In the genomic region with DNA sequence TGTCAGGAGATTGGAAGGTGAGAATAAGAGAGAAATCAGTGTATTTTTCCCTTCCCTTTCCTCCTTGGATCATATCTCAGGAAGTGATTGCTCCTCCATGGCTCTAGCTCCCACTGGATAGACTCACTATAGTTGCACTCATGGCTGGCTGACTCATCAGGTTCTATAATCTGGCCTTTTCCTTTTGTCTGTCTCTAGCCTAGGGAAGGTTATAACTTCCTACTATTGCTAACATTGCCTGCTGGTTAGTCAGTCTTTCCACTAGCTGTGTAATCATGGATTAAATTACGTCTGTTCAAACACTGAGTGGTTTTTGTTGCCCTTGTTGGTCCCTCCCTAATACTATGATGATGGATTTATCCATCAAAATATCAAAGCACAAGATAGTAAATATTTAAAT, we compare ENCODE assay signal across 10 cellular contexts.
DNase-seq lines count a peak whose midpoint lies in the region; ATAC-seq and TF ChIP-seq lines count a peak whose summit lies in the region.
"Had no signal": no experiment of that assay in that cellular context is flagged by ENCODE, and none has a peak within 500 bp of the region (broad histone marks: within the 10 kb centered on the region; RNA-seq: fewer than 3 reads in every experiment).

No MANE protein-coding gene starts in this region.

- no peaks in the 10 kb centered on the region for H3K36me3 ChIP-seq in body of pancreas (replicated peaks in 1 of 2; ENCODE audit: insufficient read depth in 1 of 2, low read depth in 2 of 2)
- H3K36me3 ChIP-seq: pancreas had no signal

- H3K9me3 ChIP-seq in body of pancreas, result no peaks in the 10 kb centered on the region
- H3K9me3 ChIP-seq: pancreas had no signal

- no peaks in the 10 kb centered on the region for H3K27me3 ChIP-seq in body of pancreas
- H3K27me3 ChIP-seq: pancreas had no signal

- TF ChIP-seq POLR2A in body of pancreas (IDR thresholded peaks at IDR 0.05), result no peak

- ATAC-seq in esophagus mucosa, result peak; percentile 97
- no peak for ATAC-seq in body of pancreas
- ATAC-seq in HG02759 (IDR thresholded peaks at IDR 0.05; ENCODE audit: unreplicated experiment), result no peak

- H3K27ac ChIP-seq in body of pancreas, result no peak overlapping the region
- H3K27ac ChIP-seq: pancreas had no signal

- intact Hi-C loops in body of pancreas (cut with DNase I), result no loop called here

- WGBS in body of pancreas, 2 donors, result 7 to 9% methylated on average over 1 of the region's 1 CpG

- TF ChIP-seq CTCF in body of pancreas (IDR thresholded peaks at IDR 0.05), result no peak

- H3K4me3 ChIP-seq in skeletal muscle cell (ENCODE audit: low read depth, low read length), result no peak overlapping the region
- no peak overlapping the region for H3K4me3 ChIP-seq in body of pancreas
- H3K4me3 ChIP-seq: pancreas had no signal

- DNase-seq in HCEC 1CT, result peak; percentile 94
- peak; percentile 98 for DNase-seq in RPMI7951 (ENCODE audit: low read depth)
- DNase-seq in skeletal muscle cell (ENCODE audit: low read depth), result peak; percentile 89
- DNase-seq in body of pancreas, result no peak
- DNase-seq in activated CD8-positive, alpha-beta memory T cell treated with anti-CD3 and anti-CD28 coated beads, Interleukin-2, amount 50 U/mL, for 4 hours, result no peak
- DNase-seq: activated CD4-positive, alpha-beta T cell treated with anti-CD3 and anti-CD28 coated beads, Interleukin-2, amount 50 U/mL, for 1 hour; NK-92 treated with Interleukin-12 subunit alpha and Interleukin-12 subunit beta, amount 100 ng/mL, for 24 hours; pancreas had no signal

- no peaks in the 10 kb centered on the region for H3K4me1 ChIP-seq in body of pancreas
- H3K4me1 ChIP-seq: pancreas had no signal

Comparison
In these comparisons a context has a peak if more than half of its experiments do, and no peak if none do; other contexts are left out.
1. DNase-seq: peak in HCEC 1CT (single experiment), RPMI7951 (single experiment) and skeletal muscle cell (single experiment); none in body of pancreas (0 of 4) and activated CD8-positive, alpha-beta memory T cell treated with anti-CD3 and anti-CD28 coated beads, Interleukin-2, amount 50 U/mL, for 4 hours (single experiment).